16 cellular contexts compared by ENCODE assay signal in the genomic region with DNA sequence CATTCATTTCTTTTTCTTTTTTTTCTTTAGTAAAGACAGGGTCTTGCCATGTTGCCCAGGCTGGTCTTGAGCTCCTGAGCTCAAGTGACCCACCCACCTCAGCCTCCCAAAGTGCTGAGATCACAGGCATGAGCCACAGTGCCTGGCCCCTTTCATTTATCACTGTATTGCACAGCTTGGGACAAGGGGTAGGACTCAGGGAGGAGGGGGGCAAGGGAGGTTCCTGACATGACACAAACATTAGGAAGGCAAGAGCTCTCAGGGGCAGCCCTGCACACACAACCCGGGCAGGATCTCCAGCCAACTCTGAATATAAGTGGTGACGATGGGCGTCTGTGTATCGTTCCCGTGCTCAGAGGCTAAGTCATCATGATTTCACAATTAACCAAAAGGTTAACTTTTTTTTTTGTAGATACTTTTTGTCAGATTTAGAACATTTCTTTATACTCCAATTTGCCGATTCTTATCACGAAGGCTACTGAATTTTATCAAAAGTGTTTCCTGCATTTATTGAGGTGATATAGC. TPM values are rescaled to one million over a fixed set of nuclear protein-coding genes. Genes with fewer than 3 reads are reported as not detected.
DNase-seq lines count a peak whose midpoint lies in the region; ATAC-seq, FAIRE-seq and TF ChIP-seq lines count a peak whose summit lies in the region.
"Had no signal": no experiment of that assay in that cellular context is flagged by ENCODE, and none has a peak within 500 bp of the region (broad histone marks: within the 10 kb centered on the region; RNA-seq: fewer than 3 reads in every experiment).

No MANE protein-coding gene starts in this region.

- H3K27ac ChIP-seq in K562 (ENCODE audit: extremely low read depth, low read depth, low read length) (no peak overlapping the region), spleen (peak overlapping the region in 5 of 8 donors; percentile 4 to 53 (median 28))
- H3K27ac ChIP-seq: GM23248 had no signal

- no peak overlapping the region for H3K27ac Mint-ChIP-seq in CD14-positive monocyte
- H3K27ac Mint-ChIP-seq: B cell had no signal

- in situ Hi-C loops in K562 (cut with MboI), result no loop called here

- peaks cover 3 to 12% of the 10 kb centered on the region in 2 experiments; a peak in 2 of 5 replicates for H3K4me1 ChIP-seq in K562 (replicated peaks in 1 of 2; ENCODE audit: control insufficient read depth in 2 of 2, insufficient read depth in 2 of 2, low read length in 2 of 2)
- H3K4me1 ChIP-seq in spleen, result peaks cover 0 to 35% (median 19%) of the 10 kb centered on the region in 6 donors

- no peaks in the 10 kb centered on the region for H4K20me1 ChIP-seq in K562 (replicated peaks; ENCODE audit: control insufficient read depth, insufficient read depth, low read length)

- peak overlapping the region in 1 of 2 experiments; percentile 16; a peak in 1 of 4 replicates for H3K9ac ChIP-seq in K562 (ENCODE audit: insufficient read depth in 1 of 2, low read depth in 2 of 2, low read length in 2 of 2)
- H3K9ac ChIP-seq: GM23248 had no signal

- peak overlapping the region in 1 of 2 donors; percentile 30 for H3K4me3 Mint-ChIP-seq in CD14-positive monocyte
- H3K4me3 Mint-ChIP-seq: B cell; CD4-positive, alpha-beta memory T cell had no signal

- no peaks in the 10 kb centered on the region for H3K36me3 Mint-ChIP-seq in CD14-positive monocyte
- H3K36me3 Mint-ChIP-seq: CD4-positive, alpha-beta memory T cell had no signal

- peaks cover 3% of the 10 kb centered on the region for H3K4me1 Mint-ChIP-seq in CD14-positive monocyte
- H3K4me1 Mint-ChIP-seq: B cell had no signal

- H3K27me3 ChIP-seq in K562 (ENCODE audit: control insufficient read depth in 2 of 2, insufficient read depth in 2 of 2, low read length in 2 of 2), result no peaks in the 10 kb centered on the region
- no peaks in the 10 kb centered on the region for H3K27me3 ChIP-seq in spleen (replicated peaks in 1 of 7)

- no peaks in the 10 kb centered on the region for H3K36me3 ChIP-seq in K562 (ENCODE audit: control insufficient read depth, insufficient read depth, low read length)
- H3K36me3 ChIP-seq in spleen, result peaks cover 0 to 22% (median 0%) of the 10 kb centered on the region in 6 donors

- H3K27me3 Mint-ChIP-seq in CD14-positive monocyte (ENCODE audit: low read depth in 3 of 3), result peaks cover 4 to 11% (median 5%) of the 10 kb centered on the region in 3 donors

- no peaks in the 10 kb centered on the region for H3K9me3 ChIP-seq in K562 (replicated peaks; ENCODE audit: control insufficient read depth, insufficient read depth, low read depth, low read length)
- no peaks in the 10 kb centered on the region for H3K9me3 ChIP-seq in spleen

- no peak overlapping the region for H2AFZ ChIP-seq in K562 (ENCODE audit: low read depth, low read length)
- H2AFZ ChIP-seq: GM23248 had no signal

- FAIRE-seq in HTR-8/SVneo (lab: Jason Lieb, UNC) (peak; percentile 65), K562 (lab: Jason Lieb, UNC) (no peak)
- FAIRE-seq: A204.1, GM12878, GM18507, H54 had no signal

- TF ChIP-seq CTCF in CD14-positive monocyte (IDR thresholded peaks at IDR 0.05) (no peak), K562 (IDR thresholded peaks at IDR 0.05 in 2 of 3, conservative IDR thresholded peaks at IDR 0.05 in 1 of 3; ENCODE audit: insufficient read depth in 2 of 3, low read depth in 1 of 3, low read length in 3 of 3) (no peak), spleen (IDR thresholded peaks at IDR 0.05 in 8 of 11, conservative IDR thresholded peaks at IDR 0.05 in 3 of 11) (no peak)

- no peak for TF ChIP-seq EP300 in K562 (IDR thresholded peaks at IDR 0.05; ENCODE audit: low read length)

- TF ChIP-seq RAD21 in K562 (CRISPR knock-in tag; conservative IDR thresholded peaks at IDR 0.05 in 1 of 2, IDR thresholded peaks at IDR 0.05 in 1 of 2), result no peak

- H3K4me2 ChIP-seq in K562 (ENCODE audit: insufficient read depth, low read length), result no peak overlapping the region

- H3K4me3 ChIP-seq in K562, result no peak overlapping the region
- no peak overlapping the region for H3K4me3 ChIP-seq in spleen
- H3K4me3 ChIP-seq: GM12878, GM23248 had no signal

- H3K79me2 ChIP-seq in K562 (ENCODE audit: control insufficient read depth, insufficient read depth, low read length), result no peaks in the 10 kb centered on the region

- peak; percentile 57 for ATAC-seq in K562
- ATAC-seq: GM12878 had no signal

- 10% methylated on average over 7 of the region's 7 CpGs for WGBS in K562 (ENCODE audit: insufficient coverage, low coverage, missing lambda C conversion rate)
- 58 to 78% (median 67%) methylated on average over 7 of the region's 7 CpGs for WGBS in spleen, 5 donors

- H3K9me3 Mint-ChIP-seq in CD14-positive monocyte, result peaks cover 0 to under 1% (median 0%) of the 10 kb centered on the region in 7 donors
- H3K9me3 Mint-ChIP-seq: CD4-positive, alpha-beta memory T cell had no signal

- DNase-seq in CD14-positive monocyte (ENCODE audit: low spot score) (peak; percentile 25), HTR-8/SVneo (ENCODE audit: insufficient read length, low spot score) (no peak), K562 (ENCODE audit: extremely low read depth in 1 of 4, low spot score in 3 of 4) (peak in 1 of 4 experiments; percentile 12), spleen (no peak), NCI-H2227 treated with DMSO at 0.1 percent for 48 hours (lab: John Stamatoyannopoulos, UW) (no peak), activated T-cell treated with anti-CD3 and anti-CD28 coated beads for 4 hours (no peak), NCI-H1694 (lab: John Stamatoyannopoulos, UW) (no peak)
- DNase-seq: C1 segment of cervical spinal cord; CD4-positive, alpha-beta memory T cell; DMS79; GM23248 had no signal

- TF ChIP-seq POLR2A in K562 (conservative IDR thresholded peaks at IDR 0.05), result no peak
- no peak for TF ChIP-seq POLR2A in spleen (IDR thresholded peaks at IDR 0.05)

- intact Hi-C loops in CD14-positive monocyte (cut with micrococcal nuclease) (no loop called here), K562 (cut with micrococcal nuclease) (no loop called here), spleen (cut with DNase I; ENCODE audit: low total_unique reads) (no loop called here)

- BruUV-seq in K562 (replicated peaks; lab: Mats Ljungman, UMichigan), result no TSS peak

- POLR2A ChIA-PET in K562 (lab: Yijun Ruan, JAX), result interaction anchor here (0.7 to 1.0 kb wide), 2 partner anchors 25 kb away, joined by 3 read pairs; no protein-coding TSS in a partner anchor

- CTCF ChIA-PET in K562 (lab: Yijun Ruan, JAX; ENCODE audit: low intra/inter-chr PET ratio), result no interaction called here

- no peaks in the 10 kb centered on the region for H3K9me1 ChIP-seq in K562 (ENCODE audit: control insufficient read depth, insufficient read depth, low read length)

RNA-seq across cellular contexts. Expression of gene SLC2A4RG, which starts 19.9 kb away (rescaled TPM):
- 1 to 10 TPM in 1 of 2 donors, under 1 TPM in 1; 0.46 to 1.5 TPM for polyA plus RNA-seq in CD14-positive monocyte
- total RNA-seq in K562 (2011; cell fraction: chromatin; rRNA removed; ENCODE audit: low replicate concordance), result 22.0 and 60.9 TPM in 2 replicates
- 104 and 105 TPM in 2 replicates for total RNA-seq in K562 (2011; cell fraction: nucleolus; rRNA removed)
- 35.7 and 41.6 TPM in 2 replicates for total RNA-seq in K562 (2011; cell fraction: nucleoplasm; rRNA removed)
- 62.7 and 92.2 TPM in 2 replicates for total RNA-seq in K562 (2014; rRNA removed)
- total RNA-seq in K562 (2014; rRNA removed; fragmentation: Illumina TruSeq; extraction: Trizol), result 8.2 and 8.3 TPM in 2 replicates
- 26.5 and 28.3 TPM in 2 replicates for total RNA-seq in K562 (2015; rRNA removed; fragmentation: Illumina TruSeq; extraction: Trizol)
- 97.3 and 104 TPM in 2 replicates for total RNA-seq in K562 (2021)
- polyA plus RNA-seq in K562 (2011; rRNA removed), result 29.5 and 48.0 TPM in 2 replicates
- polyA plus RNA-seq in K562 (2011; cell fraction: cytosol; rRNA removed), result 27.4 and 73.4 TPM in 2 replicates
- polyA plus RNA-seq in K562 (2011; cell fraction: nucleus; rRNA removed), result 238 and 316 TPM in 2 replicates
- polyA plus RNA-seq in K562 (2012), result 65.5 and 70.1 TPM in 2 replicates
- polyA plus RNA-seq in K562 (2014; fragmentation: Illumina TruSeq; extraction: Trizol), result 10.3 and 24.9 TPM in 2 replicates
- 1 to 10 TPM in 1 of 2 experiments, under 1 TPM in 1; 0.34 to 1.1 TPM for polyA plus RNA-seq in K562 (2014; fragmentation: Nextera tagmentation; extraction: Ambion mirVana)
- polyA plus RNA-seq in K562 (2014; rRNA removed), result 62.6 and 84.4 TPM in 2 replicates
- polyA minus RNA-seq in K562 (2011; rRNA and poly(A)+ RNA removed), result 1.6 and 4.4 TPM in 2 replicates
- 14.8 and 20.6 TPM in 2 replicates for polyA minus RNA-seq in K562 (2011; cell fraction: cytosol; rRNA and poly(A)+ RNA removed)
- 47.3 and 53.0 TPM in 2 replicates for polyA minus RNA-seq in K562 (2011; cell fraction: nucleus; rRNA and poly(A)+ RNA removed)
- 100 to 1,000 TPM in 1 of 7 donors, 10 to 100 TPM in 6; 39.9 to 107 (median 64.8) TPM for total RNA-seq in spleen
- 10 to 100 TPM; 27.5 to 44.0 (median 34.3) TPM for polyA plus RNA-seq in spleen

RNA-seq across cellular contexts. Expression of gene LIME1, which starts 23.0 kb away (rescaled TPM):
- polyA plus RNA-seq in CD14-positive monocyte, result under 1 TPM; 0.39 to 0.62 TPM
- 6.7 and 27.9 TPM in 2 replicates for total RNA-seq in K562 (2011; cell fraction: chromatin; rRNA removed; ENCODE audit: low replicate concordance)
- 29.6 and 36.2 TPM in 2 replicates for total RNA-seq in K562 (2011; cell fraction: nucleolus; rRNA removed)
- 12.0 and 12.1 TPM in 2 replicates for total RNA-seq in K562 (2011; cell fraction: nucleoplasm; rRNA removed)
- total RNA-seq in K562 (2014; rRNA removed), result 9.5 and 12.7 TPM in 2 replicates
- total RNA-seq in K562 (2014; rRNA removed; fragmentation: Illumina TruSeq; extraction: Trizol), result 0.11 and 0.32 TPM in 2 replicates
- total RNA-seq in K562 (2015; rRNA removed; fragmentation: Illumina TruSeq; extraction: Trizol), result 2.7 and 2.8 TPM in 2 replicates
- 9.3 and 10.2 TPM in 2 replicates for total RNA-seq in K562 (2021)
- polyA plus RNA-seq in K562 (2011; rRNA removed), result 1.5 and 3.9 TPM in 2 replicates
- polyA plus RNA-seq in K562 (2011; cell fraction: cytosol; rRNA removed), result 4.5 and 15.8 TPM in 2 replicates
- polyA plus RNA-seq in K562 (2011; cell fraction: nucleus; rRNA removed), result 37.1 and 90.0 TPM in 2 replicates
- polyA plus RNA-seq in K562 (2012), result 5.5 and 10.7 TPM in 2 replicates
- polyA plus RNA-seq in K562 (2014; fragmentation: Illumina TruSeq; extraction: Trizol), result 0.83 and 2.3 TPM in 2 replicates
- polyA plus RNA-seq in K562 (2014; fragmentation: Nextera tagmentation; extraction: Ambion mirVana), result not detected
- polyA plus RNA-seq in K562 (2014; rRNA removed), result 17.1 and 20.2 TPM in 2 replicates
- 0.06 and 0.25 TPM in 2 replicates for polyA minus RNA-seq in K562 (2011; rRNA and poly(A)+ RNA removed)
- polyA minus RNA-seq in K562 (2011; cell fraction: cytosol; rRNA and poly(A)+ RNA removed), result 1.2 and 1.5 TPM in 2 replicates
- polyA minus RNA-seq in K562 (2011; cell fraction: nucleus; rRNA and poly(A)+ RNA removed), result 4.7 and 7.7 TPM in 2 replicates
- 10 to 100 TPM; 24.0 to 93.4 (median 39.0) TPM for total RNA-seq in spleen
- 10 to 100 TPM; 56.2 to 96.6 (median 80.4) TPM for polyA plus RNA-seq in spleen

RNA-seq across cellular contexts. Expression of gene ZGPAT, which starts 51.6 kb away (rescaled TPM):
- 10 to 100 TPM; 24.2 to 28.3 TPM for polyA plus RNA-seq in CD14-positive monocyte
- total RNA-seq in K562 (2011; cell fraction: chromatin; rRNA removed; ENCODE audit: low replicate concordance), result 20.3 and 73.7 TPM in 2 replicates
- 43.4 and 48.4 TPM in 2 replicates for total RNA-seq in K562 (2011; cell fraction: nucleolus; rRNA removed)
- 35.6 and 47.3 TPM in 2 replicates for total RNA-seq in K562 (2011; cell fraction: nucleoplasm; rRNA removed)
- total RNA-seq in K562 (2014; rRNA removed), result 19.4 and 26.6 TPM in 2 replicates
- 2.2 and 2.4 TPM in 2 replicates for total RNA-seq in K562 (2014; rRNA removed; fragmentation: Illumina TruSeq; extraction: Trizol)
- 7.9 and 8.4 TPM in 2 replicates for total RNA-seq in K562 (2015; rRNA removed; fragmentation: Illumina TruSeq; extraction: Trizol)
- total RNA-seq in K562 (2021), result 22.5 and 25.4 TPM in 2 replicates
- 7.4 and 10.7 TPM in 2 replicates for polyA plus RNA-seq in K562 (2011; rRNA removed)
- 6.2 and 15.4 TPM in 2 replicates for polyA plus RNA-seq in K562 (2011; cell fraction: cytosol; rRNA removed)
- polyA plus RNA-seq in K562 (2011; cell fraction: nucleus; rRNA removed), result 40.8 and 67.3 TPM in 2 replicates
- 14.8 and 18.0 TPM in 2 replicates for polyA plus RNA-seq in K562 (2012)
- polyA plus RNA-seq in K562 (2014; fragmentation: Illumina TruSeq; extraction: Trizol), result 5.6 and 10.9 TPM in 2 replicates
- polyA plus RNA-seq in K562 (2014; fragmentation: Nextera tagmentation; extraction: Ambion mirVana), result under 1 TPM; 0.14 to 0.21 TPM
- polyA plus RNA-seq in K562 (2014; rRNA removed), result 24.1 and 27.7 TPM in 2 replicates
- polyA minus RNA-seq in K562 (2011; rRNA and poly(A)+ RNA removed), result 2.7 and 4.6 TPM in 2 replicates
- polyA minus RNA-seq in K562 (2011; cell fraction: cytosol; rRNA and poly(A)+ RNA removed), result 11.6 and 12.8 TPM in 2 replicates
- polyA minus RNA-seq in K562 (2011; cell fraction: nucleus; rRNA and poly(A)+ RNA removed), result 9.8 and 11.2 TPM in 2 replicates
- 10 to 100 TPM; 23.6 to 45.7 (median 38.1) TPM for total RNA-seq in spleen
- 10 to 100 TPM; 27.6 to 72.8 (median 50.0) TPM for polyA plus RNA-seq in spleen

RNA-seq across cellular contexts. Expression of gene ARFRP1, which starts 51.7 kb away (rescaled TPM):
- polyA plus RNA-seq in CD14-positive monocyte (10 to 100 TPM; 18.2 to 20.7 TPM), K562 (2011; rRNA removed) (37.5 and 39.5 TPM in 2 replicates), K562 (2014; fragmentation: Illumina TruSeq; extraction: Trizol) (20.0 and 36.3 TPM in 2 replicates), K562 (2014; fragmentation: Nextera tagmentation; extraction: Ambion mirVana) (1 to 10 TPM; 2.2 to 6.0 TPM), K562 (2014; rRNA removed) (66.9 and 70.5 TPM in 2 replicates), spleen (100 to 1,000 TPM in 1 of 3 donors, 10 to 100 TPM in 2; 64.5 to 118 (median 83.8) TPM)
- 98.6 and 222 TPM in 2 replicates for total RNA-seq in K562 (2011; cell fraction: chromatin; rRNA removed; ENCODE audit: low replicate concordance)
- 116 and 124 TPM in 2 replicates for total RNA-seq in K562 (2011; cell fraction: nucleolus; rRNA removed)
- 75.6 and 81.5 TPM in 2 replicates for total RNA-seq in K562 (2011; cell fraction: nucleoplasm; rRNA removed)
- total RNA-seq in K562 (2014; rRNA removed) (64.3 and 74.1 TPM in 2 replicates), K562 (2014; rRNA removed; fragmentation: Illumina TruSeq; extraction: Trizol) (16.1 and 19.1 TPM in 2 replicates), K562 (2015; rRNA removed; fragmentation: Illumina TruSeq; extraction: Trizol) (37.3 and 37.7 TPM in 2 replicates), K562 (2021) (64.0 and 78.9 TPM in 2 replicates), spleen (10 to 100 TPM; 36.7 to 84.2 (median 60.8) TPM)
- 52.0 and 57.8 TPM in 2 replicates for polyA plus RNA-seq in K562 (2011; cell fraction: cytosol; rRNA removed)
- 132 and 147 TPM in 2 replicates for polyA plus RNA-seq in K562 (2011; cell fraction: nucleus; rRNA removed)
- polyA plus RNA-seq in K562 (2012), result 44.1 and 48.2 TPM in 2 replicates
- polyA minus RNA-seq in K562 (2011; rRNA and poly(A)+ RNA removed), result 18.4 and 33.9 TPM in 2 replicates
- 14.4 and 22.2 TPM in 2 replicates for polyA minus RNA-seq in K562 (2011; cell fraction: cytosol; rRNA and poly(A)+ RNA removed)
- 46.2 and 62.4 TPM in 2 replicates for polyA minus RNA-seq in K562 (2011; cell fraction: nucleus; rRNA and poly(A)+ RNA removed)
